ENCODE assay signal across 11 cellular contexts in genomic region chr2:151905963-151906632, GRCh38.
DNase-seq lines count a peak whose midpoint lies in the region; ATAC-seq, FAIRE-seq and TF ChIP-seq lines count a peak whose summit lies in the region.
"Had no signal": no experiment of that assay in that cellular context is flagged by ENCODE, and none has a peak within 500 bp of the region (broad histone marks: within the 10 kb centered on the region; RNA-seq: fewer than 3 reads in every experiment).

No MANE protein-coding gene starts in this region.

- H3K9me3 ChIP-seq in vagina (no peaks in the 10 kb centered on the region), pancreas (no peaks in the 10 kb centered on the region)
- H3K9me3 ChIP-seq: Caco-2 had no signal

- no peak for TF ChIP-seq POLR2A in vagina (IDR thresholded peaks at IDR 0.05)

- FAIRE-seq in pancreas (lab: Jason Lieb, UNC) = no peak

- intact Hi-C loops in left colon (cut with DNase I, micrococcal nuclease) (no loop called here), vagina (cut with DNase I) (no loop called here), pancreas (cut with DNase I) (no loop called here)

- peak; percentile 72 for ATAC-seq in GM18867 (IDR thresholded peaks at IDR 0.05; ENCODE audit: unreplicated experiment)
- ATAC-seq in GM21528 (IDR thresholded peaks at IDR 0.05; ENCODE audit: low FRiP score, unreplicated experiment) = peak; percentile 88
- ATAC-seq in HG03175 (IDR thresholded peaks at IDR 0.05; ENCODE audit: unreplicated experiment) = peak; percentile 70
- ATAC-seq in left colon = no peak
- no peak for ATAC-seq in pancreas

- peak; percentile 50 for DNase-seq in myocyte (ENCODE audit: low read depth)
- no peak for DNase-seq in left colon
- no peak for DNase-seq in SHP77 (lab: John Stamatoyannopoulos, UW)
- no peak for DNase-seq in vagina (ENCODE audit: extremely low spot score in 2 of 2)
- no peak for DNase-seq in pancreas
- DNase-seq: Caco-2, NCI-H2107, occipital lobe had no signal

- TF ChIP-seq CTCF in vagina (IDR thresholded peaks at IDR 0.05) (no peak), pancreas (IDR thresholded peaks at IDR 0.05) (no peak)

- no peak overlapping the region for H3K27ac ChIP-seq in vagina
- H3K27ac ChIP-seq in pancreas = no peak overlapping the region

- no peaks in the 10 kb centered on the region for H3K27me3 ChIP-seq in vagina
- H3K27me3 ChIP-seq in pancreas = no peaks in the 10 kb centered on the region

- H3K36me3 ChIP-seq in vagina (no peaks in the 10 kb centered on the region), pancreas (no peaks in the 10 kb centered on the region)

- no peak overlapping the region for H3K4me3 ChIP-seq in vagina
- H3K4me3 ChIP-seq in pancreas = no peak overlapping the region

- 87 to 88% methylated on average over 2 of the region's 2 CpGs for WGBS in pancreas, 2 donors

- peaks cover 11% of the 10 kb centered on the region for H3K4me1 ChIP-seq in vagina
- H3K4me1 ChIP-seq in pancreas = no peaks in the 10 kb centered on the region
- H3K4me1 ChIP-seq: Caco-2 had no signal

Comparison
In these comparisons a context has a peak if more than half of its experiments do, and no peak if none do; other contexts are left out.
1. ATAC-seq: peak in GM18867 (single experiment), GM21528 (single experiment) and HG03175 (single experiment); none in left colon (single experiment) and pancreas (0 of 4).